ENCODE assay signal across 8 cellular contexts in genomic region chr15:65028921-65029735, GRCh38. TPM values are rescaled to one million over a fixed set of nuclear protein-coding genes. Genes with fewer than 3 reads are reported as not detected.
A peak's percentile ranks its signal among the peaks of the same experiment; 100 is the strongest.
DNase-seq lines count a peak whose midpoint lies in the region; ATAC-seq, FAIRE-seq and TF ChIP-seq lines count a peak whose summit lies in the region.

MTFMT (minus strand) TSS chr15:65029639; CDS start chr15:65029613, 26 bp downstream.

- H3K36me3 ChIP-seq in KOPT-K1 (ENCODE audit: insufficient read depth, low read length) (peaks cover 25% of the 10 kb centered on the region), neutrophil (peaks cover 28% of the 10 kb centered on the region), subcutaneous abdominal adipose tissue (ENCODE audit: control insufficient read depth in 5 of 5, insufficient read depth in 5 of 5, low read length in 5 of 5) (peaks cover 5 to 21% (median 17%) of the 10 kb centered on the region in 5 donors)

- TF ChIP-seq CTCF in neutrophil (IDR thresholded peaks at IDR 0.05), result no peak

- H3K9me3 ChIP-seq in KOPT-K1 (ENCODE audit: insufficient read depth, low read length, poor library complexity, severe bottlenecking), result no peaks in the 10 kb centered on the region
- H3K9me3 ChIP-seq in neutrophil, result no peaks in the 10 kb centered on the region
- H3K9me3 ChIP-seq in subcutaneous abdominal adipose tissue (ENCODE audit: control insufficient read depth in 5 of 5, low read length in 5 of 5), result no peaks in the 10 kb centered on the region

- ATAC-seq in GM21515 (IDR thresholded peaks at IDR 0.05; ENCODE audit: unreplicated experiment), result peak; percentile 80

- H3K4me1 ChIP-seq in neutrophil (ENCODE audit: control insufficient read depth in 1 of 2, insufficient read depth in 1 of 2, low read depth in 1 of 2, low read length in 1 of 2) (peaks cover 20 to 25% of the 10 kb centered on the region in 2 experiments), subcutaneous abdominal adipose tissue (ENCODE audit: control insufficient read depth in 5 of 5, insufficient read depth in 5 of 5, low read length in 5 of 5) (peaks cover 0 to 27% (median 20%) of the 10 kb centered on the region in 5 donors)

- peak within 1 kb of the TSS; percentile 52 to 96 (median 92) for H3K9ac ChIP-seq in subcutaneous abdominal adipose tissue (ENCODE audit: low read length in 5 of 5)

- peak; percentile 8 for DNase-seq in DMS153 treated with DMSO at 0.1 percent for 48 hours (lab: John Stamatoyannopoulos, UW; ENCODE audit: unreplicated experiment)
- DNase-seq in SK-MEL-5 (ENCODE audit: low read depth, low spot score), result peak; percentile 79
- DNase-seq in activated naive CD4-positive, alpha-beta T cell (lab: John Stamatoyannopoulos, UW), result peak; percentile 67 to 93 (median 85)
- peak; percentile 94 to 97 for DNase-seq in frontal cortex (ENCODE audit: low spot score in 2 of 2)

- H3K4me3 ChIP-seq in neutrophil (ENCODE audit: low read depth in 1 of 2, low read length in 1 of 2) (peak within 1 kb of the TSS; percentile 90 to 98), subcutaneous abdominal adipose tissue (ENCODE audit: low read depth in 1 of 5, low read length in 5 of 5) (peak within 1 kb of the TSS; percentile 80 to 94 (median 87))

- in situ Hi-C loops in SK-MEL-5 (cut with HindIII; ENCODE audit: low pct_unique_long_range_greater_than_20kb, low sequenced_read_pairs), result no loop called here

- FAIRE-seq in frontal cortex (lab: Jason Lieb, UNC), result no peak

- peaks cover 32% of the 10 kb centered on the region for H3K27me3 ChIP-seq in neutrophil
- no peaks in the 10 kb centered on the region for H3K27me3 ChIP-seq in subcutaneous abdominal adipose tissue (ENCODE audit: control insufficient read depth in 5 of 5, insufficient read depth in 4 of 5, low read length in 5 of 5)

- H3K27ac ChIP-seq in KOPT-K1 (ENCODE audit: low read depth, low read length, poor library complexity, severe bottlenecking), result peak within 1 kb of the TSS; percentile 59
- H3K27ac ChIP-seq in neutrophil, result peak within 1 kb of the TSS; percentile 81
- no peak within 1 kb of the TSS for H3K27ac ChIP-seq in subcutaneous abdominal adipose tissue (ENCODE audit: low read depth, low read length)

RNA-seq across cellular contexts. Expression of gene MTFMT, which starts in this region (rescaled TPM):
- total RNA-seq in SK-MEL-5 (2014; rRNA removed; shearing (Covaris generic)), result 33.6 and 43.9 TPM in 2 replicates
- 26.4 and 37.7 TPM in 2 replicates for polyA plus RNA-seq in SK-MEL-5 (2015; cell fraction: cytosol; rRNA removed)
- polyA plus RNA-seq in SK-MEL-5 (2015; cell fraction: nucleus; rRNA removed), result 13.8 and 18.1 TPM in 2 replicates
- total RNA-seq in frontal cortex, result 15.1 TPM

Comparison
In these comparisons a context has a peak if more than half of its experiments do, and no peak if none do; other contexts are left out.
1. DNase-seq: peak in every context shown above with its lines; median percentile 96 in frontal cortex; 85 in activated naive CD4-positive, alpha-beta T cell; 79 in SK-MEL-5; 8 in DMS153 treated with DMSO at 0.1 percent for 48 hours.